In genomic region chr1:161736332-161736969, GRCh38 we compare ENCODE assay signal across 11 cellular contexts. TPM values are rescaled to one million over a fixed set of nuclear protein-coding genes. Genes with fewer than 3 reads are reported as not detected.
DNase-seq lines count a peak whose midpoint lies in the region; ATAC-seq, FAIRE-seq and TF ChIP-seq lines count a peak whose summit lies in the region.
"Had no signal": no experiment of that assay in that cellular context is flagged by ENCODE, and none has a peak within 500 bp of the region (broad histone marks: within the 10 kb centered on the region; RNA-seq: fewer than 3 reads in every experiment).

No MANE protein-coding gene starts in this region.

- H3K4me1 Mint-ChIP-seq in Calu3 (ENCODE audit: low read depth, unreplicated experiment), result peaks cover 52% of the 10 kb centered on the region

- H3K4me2 ChIP-seq in neuronal stem cell (ENCODE audit: insufficient read depth, low read length, poor library complexity, severe bottlenecking), result no peak overlapping the region

- BruUV-seq in Calu3 (replicated peaks; lab: Mats Ljungman, UMichigan), result no TSS peak

- WGBS in neuronal stem cell (ENCODE audit: extremely low coverage in 2 of 2, insufficient read length in 2 of 2, insufficient replicate concordance in 1 of 2), 2 donors, result no CpG with 5 or more reads among the region's 4 CpGs

- no peaks in the 10 kb centered on the region for H3K36me3 ChIP-seq in neuronal stem cell (replicated peaks in 1 of 2; ENCODE audit: control insufficient read depth in 2 of 2, insufficient read depth in 2 of 2, low read length in 2 of 2)

- no peak overlapping the region for H3K9ac ChIP-seq in neuronal stem cell (ENCODE audit: low read depth, low read length, poor library complexity)

- POLR2A ChIA-PET in RWPE1 (lab: Yijun Ruan, JAX; ENCODE audit: low non-redundant PET), result no interaction called here

- H2BK12ac ChIP-seq in neuronal stem cell (ENCODE audit: low read length), result no peak overlapping the region

- TF ChIP-seq CTCF in Calu3 (IDR thresholded peaks at IDR 0.05; ENCODE audit: unreplicated experiment), result no peak
- TF ChIP-seq CTCF in RWPE1 (conservative IDR thresholded peaks at IDR 0.05; ENCODE audit: low read depth), result no peak
- TF ChIP-seq CTCF in fibroblast of the aortic adventitia (IDR thresholded peaks at IDR 0.05; ENCODE audit: insufficient read depth, low read length), result no peak

- FAIRE-seq in GM19239 (lab: Jason Lieb, UNC), result peak; percentile 81

- no peak overlapping the region for H2BK15ac ChIP-seq in neuronal stem cell (ENCODE audit: low read length)

- no peak overlapping the region for H3K18ac ChIP-seq in neuronal stem cell (ENCODE audit: low read length)

- no peak overlapping the region for H4K91ac ChIP-seq in neuronal stem cell (ENCODE audit: low read depth, low read length, poor library complexity)

- no peak overlapping the region for H2AK5ac ChIP-seq in neuronal stem cell (ENCODE audit: low read depth, low read length)

- no peak overlapping the region for H3K14ac ChIP-seq in neuronal stem cell (ENCODE audit: low read length)

- peak overlapping the region; percentile 46 for H3K27ac Mint-ChIP-seq in Calu3 (ENCODE audit: unreplicated experiment)

- no peak overlapping the region for H3K4ac ChIP-seq in neuronal stem cell (ENCODE audit: low read length)

- H3K27me3 Mint-ChIP-seq in Calu3 (ENCODE audit: unreplicated experiment), result no peaks in the 10 kb centered on the region

- no peaks in the 10 kb centered on the region for H3K9me3 Mint-ChIP-seq in Calu3 (ENCODE audit: low read depth, unreplicated experiment)

- no peak overlapping the region for H3K27ac ChIP-seq in RWPE1
- H3K27ac ChIP-seq in neuronal stem cell (replicated peaks; ENCODE audit: low read length), result no peak overlapping the region

- no peaks in the 10 kb centered on the region for H3K36me3 Mint-ChIP-seq in Calu3 (ENCODE audit: insufficient read depth, unreplicated experiment)

- intact Hi-C loops in Calu3 (cut with micrococcal nuclease; ENCODE audit: unreplicated experiment), result no loop called here

- no peaks in the 10 kb centered on the region for H3K9me3 ChIP-seq in neuronal stem cell (replicated peaks in 1 of 2; ENCODE audit: control insufficient read depth in 2 of 2, insufficient read depth in 1 of 2, low read depth in 1 of 2, low read length in 2 of 2)

- H4K8ac ChIP-seq in neuronal stem cell (ENCODE audit: low read depth, low read length), result no peak overlapping the region

- no peak overlapping the region for H3K4me3 ChIP-seq in fibroblast of the aortic adventitia (ENCODE audit: low read depth, low read length)
- H3K4me3 ChIP-seq in neuronal stem cell (ENCODE audit: low read length in 2 of 2), result no peak overlapping the region

- no peak overlapping the region for H3K4me3 Mint-ChIP-seq in Calu3 (ENCODE audit: low read depth, unreplicated experiment)

- H2AFZ ChIP-seq in neuronal stem cell (ENCODE audit: low read length), result no peak overlapping the region

- H3K4me1 ChIP-seq in neuronal stem cell (ENCODE audit: control insufficient read depth in 2 of 2, insufficient read depth in 1 of 2, low read depth in 1 of 2, low read length in 2 of 2), result no peaks in the 10 kb centered on the region

- no peak for ATAC-seq in HG03565 (IDR thresholded peaks at IDR 0.05; ENCODE audit: unreplicated experiment)

- no peak overlapping the region for H2BK5ac ChIP-seq in neuronal stem cell (ENCODE audit: low read length)

- no peak overlapping the region for H2BK120ac ChIP-seq in neuronal stem cell (ENCODE audit: low read depth, low read length)

- H3K23ac ChIP-seq in neuronal stem cell (ENCODE audit: low read depth, low read length, poor library complexity), result no peak overlapping the region

- CTCF ChIA-PET in Calu3 (lab: Charles Lee), result interaction anchor here (2.7 kb wide), 1 partner anchor 10 kb away, joined by 8 read pairs; no protein-coding TSS in a partner anchor
- CTCF ChIA-PET in RWPE1 (lab: Yijun Ruan, JAX), result interaction anchor here (1.4 kb wide), 1 partner anchor 89 kb away, joined by 5 read pairs; no protein-coding TSS in a partner anchor

- H3K27me3 ChIP-seq in neuronal stem cell (ENCODE audit: control insufficient read depth in 3 of 3, insufficient read depth in 3 of 3, low read depth in 1 of 3, low read length in 3 of 3), result peaks cover 0 to 72% (median 0%) of the 10 kb centered on the region in 3 experiments

- H3K79me1 ChIP-seq in neuronal stem cell (ENCODE audit: low read depth, low read length), result no peaks in the 10 kb centered on the region

- DNase-seq in Calu3, result no peak
- no peak for DNase-seq in GM19239 (ENCODE audit: insufficient read length, low spot score)
- peak; percentile 36 for DNase-seq in RWPE1 (ENCODE audit: low spot score)
- peak; percentile 23 for DNase-seq in fibroblast of the aortic adventitia (ENCODE audit: low read depth)
- no peak for DNase-seq in epidermal melanocyte (ENCODE audit: insufficient read length, low spot score)
- DNase-seq in stimulated activated CD4-positive, alpha-beta T cell treated with anti-CD3 and anti-CD28 coated beads, Interleukin-4, amount 100 ng/mL, for 1 hour, result no peak
- DNase-seq in neuronal stem cell (ENCODE audit: low spot score), result no peak
- DNase-seq: activated CD8-positive, alpha-beta memory T cell treated with anti-CD3 and anti-CD28 coated beads, Interleukin-2, amount 50 U/mL, for 48 hours; NCI-H2029 had no signal

RNA-seq across cellular contexts. Expression of gene DUSP12, which starts 13.1 kb away (rescaled TPM):
- total RNA-seq in Calu3 (2022) (34.4 and 38.3 TPM in 2 replicates), fibroblast of the aortic adventitia (ENCODE audit: low replicate concordance) (23.6 and 27.8 TPM in 2 replicates)
- polyA plus RNA-seq in neuronal stem cell (2013, experiment 1 of 2), result 40.0 TPM
- 40.3 TPM for polyA plus RNA-seq in neuronal stem cell (2013, experiment 2 of 2)

RNA-seq across cellular contexts. Expression of gene FCRLB, which starts 15.1 kb away (rescaled TPM):
- total RNA-seq in Calu3 (2022), result 1.8 and 1.9 TPM in 2 replicates
- total RNA-seq in fibroblast of the aortic adventitia (ENCODE audit: low replicate concordance), result 3.0 and 4.7 TPM in 2 replicates
- polyA plus RNA-seq in neuronal stem cell (2013, experiment 1 of 2), result 0.40 TPM
- 0.40 TPM for polyA plus RNA-seq in neuronal stem cell (2013, experiment 2 of 2)

RNA-seq across cellular contexts. Expression of gene FCRLA, which starts 29.4 kb away (rescaled TPM):
- total RNA-seq in Calu3 (2022) (not detected in 2 replicates), fibroblast of the aortic adventitia (ENCODE audit: low replicate concordance) (0.90 TPM in 1 of 2 replicates, not detected in the other)
- polyA plus RNA-seq in neuronal stem cell (2013, experiment 1 of 2), result not detected
- not detected for polyA plus RNA-seq in neuronal stem cell (2013, experiment 2 of 2)
- total RNA-seq: renal cortical epithelial cell had no signal

RNA-seq across cellular contexts. Expression of gene ATF6, which starts 29.7 kb away (rescaled TPM):
- 35.3 and 36.5 TPM in 2 replicates for total RNA-seq in Calu3 (2022)
- 13.7 and 32.8 TPM in 2 replicates for total RNA-seq in fibroblast of the aortic adventitia (ENCODE audit: low replicate concordance)
- 12.4 TPM for polyA plus RNA-seq in neuronal stem cell (2013, experiment 1 of 2)
- 13.0 TPM for polyA plus RNA-seq in neuronal stem cell (2013, experiment 2 of 2)

Comparison
In these comparisons a context has a peak if more than half of its experiments do, and no peak if none do; other contexts are left out.
1. DNase-seq: peak in RWPE1 (single experiment) and fibroblast of the aortic adventitia (single experiment); none in Calu3 (single experiment), GM19239 (single experiment), epidermal melanocyte (single experiment), stimulated activated CD4-positive, alpha-beta T cell treated with anti-CD3 and anti-CD28 coated beads, Interleukin-4, amount 100 ng/mL, for 1 hour (single experiment) and neuronal stem cell (single experiment).